Comparison of ENCODE assay signal across 18 cellular contexts in genomic region chr11:61861634-61862033, GRCh38. TPM values are rescaled to one million over a fixed set of nuclear protein-coding genes. Genes with fewer than 3 reads are reported as not detected.
DNase-seq lines count a peak whose midpoint lies in the region; ATAC-seq and TF ChIP-seq lines count a peak whose summit lies in the region.
"Had no signal": no experiment of that assay in that cellular context is flagged by ENCODE, and none has a peak within 500 bp of the region (broad histone marks: within the 10 kb centered on the region; RNA-seq: fewer than 3 reads in every experiment).

No MANE protein-coding gene starts in this region.

- no peaks in the 10 kb centered on the region for H3K27me3 ChIP-seq in A673 (replicated peaks; ENCODE audit: insufficient read depth, low read depth, low read length, poor library complexity)
- H3K27me3 ChIP-seq: MG63 had no signal

- H3K36me3 Mint-ChIP-seq in mesothelial cell of epicardium: peaks cover 35% of the 10 kb centered on the region
- peaks cover 33% of the 10 kb centered on the region for H3K36me3 Mint-ChIP-seq in effector memory CD8-positive, alpha-beta T cell (ENCODE audit: insufficient read depth)

- ATAC-seq in Right ventricle myocardium superior (ENCODE audit: poor library complexity): peak; percentile 80
- no peak for ATAC-seq in effector memory CD8-positive, alpha-beta T cell (replicated peaks)

- POLR2A ChIA-PET in A673 (lab: Charles Lee; ENCODE audit: low non-redundant PET) (no interaction called here), RWPE1 (lab: Yijun Ruan, JAX; ENCODE audit: low non-redundant PET) (no interaction called here)

- peak overlapping the region; percentile 41 for H3K27ac Mint-ChIP-seq in mesothelial cell of epicardium
- no peak overlapping the region for H3K27ac Mint-ChIP-seq in effector memory CD8-positive, alpha-beta T cell

- H3K36me3 ChIP-seq in A673 (ENCODE audit: insufficient read depth, low read length, poor library complexity, severe bottlenecking): peaks cover 98% of the 10 kb centered on the region
- H3K36me3 ChIP-seq: MG63 had no signal

- H3K9me3 Mint-ChIP-seq in mesothelial cell of epicardium: no peaks in the 10 kb centered on the region
- no peaks in the 10 kb centered on the region for H3K9me3 Mint-ChIP-seq in effector memory CD8-positive, alpha-beta T cell

- TF ChIP-seq CTCF in A673 (conservative IDR thresholded peaks at IDR 0.05; ENCODE audit: low read depth, low read length): no peak
- TF ChIP-seq CTCF in RWPE1 (conservative IDR thresholded peaks at IDR 0.05; ENCODE audit: low read depth): no peak
- TF ChIP-seq CTCF in mesothelial cell of epicardium (IDR thresholded peaks at IDR 0.05; ENCODE audit: unreplicated experiment): no peak

- no TSS peak for BruUV-seq in A673 (replicated peaks; lab: Mats Ljungman, UMichigan)

- H3K27me3 Mint-ChIP-seq in mesothelial cell of epicardium (ENCODE audit: low read depth): no peaks in the 10 kb centered on the region
- no peaks in the 10 kb centered on the region for H3K27me3 Mint-ChIP-seq in effector memory CD8-positive, alpha-beta T cell

- peak overlapping the region; percentile 64 for H3K27ac ChIP-seq in A673 (ENCODE audit: low read depth, low read length, poor library complexity, severe bottlenecking)
- H3K27ac ChIP-seq in RWPE1: peak overlapping the region; percentile 73

- no peaks in the 10 kb centered on the region for H3K9me3 ChIP-seq in A673 (ENCODE audit: low read depth, low read length, poor library complexity, severe bottlenecking)
- H3K9me3 ChIP-seq: MG63 had no signal

- no peaks in the 10 kb centered on the region for H3K4me1 ChIP-seq in A673 (ENCODE audit: insufficient read depth, low read length, poor library complexity, severe bottlenecking)

- CTCF ChIA-PET in A673 (lab: Charles Lee) (no interaction called here), RWPE1 (lab: Yijun Ruan, JAX) (no interaction called here)

- intact Hi-C loops in A673 (cut with micrococcal nuclease; ENCODE audit: unreplicated experiment): no loop called here
- intact Hi-C loops in Right ventricle myocardium superior (cut with DNase I): no loop called here

- H3K4me3 Mint-ChIP-seq in mesothelial cell of epicardium: no peak overlapping the region
- H3K4me3 Mint-ChIP-seq in effector memory CD8-positive, alpha-beta T cell: no peak overlapping the region

- no peak overlapping the region for H3K4me3 ChIP-seq in A673 (ENCODE audit: low read depth, low read length, poor library complexity, severe bottlenecking)
- H3K4me3 ChIP-seq: MG63 had no signal

- peaks cover 2% of the 10 kb centered on the region for H3K4me1 Mint-ChIP-seq in mesothelial cell of epicardium
- H3K4me1 Mint-ChIP-seq in effector memory CD8-positive, alpha-beta T cell (ENCODE audit: low read depth in 2 of 2): no peaks in the 10 kb centered on the region

- DNase-seq in A673 (ENCODE audit: low spot score): no peak
- no peak for DNase-seq in RWPE1 (ENCODE audit: low spot score)
- peak; percentile 61 for DNase-seq in Right ventricle myocardium superior
- DNase-seq in mesothelial cell of epicardium (ENCODE audit: low spot score in 2 of 2, unreplicated experiment in 2 of 2): no peak
- no peak for DNase-seq in effector memory CD8-positive, alpha-beta T cell
- DNase-seq in activated CD4-positive, alpha-beta T cell treated with anti-CD3 and anti-CD28 coated beads, Interleukin-2, amount 50 U/mL, for 4 hours: no peak
- DNase-seq in SHP77 (lab: John Stamatoyannopoulos, UW): no peak
- DNase-seq in NCI-H82 (lab: John Stamatoyannopoulos, UW): no peak
- DNase-seq: AML-193, DMS53, HCEC 1CT, KBM-7, MG63, NCI-H1092 treated with DMSO at 0.1 percent for 48 hours, NCI-H187 treated with DMSO at 0.1 percent for 48 hours, NCI-H446 treated with DMSO at 0.1 percent for 48 hours, NCI-H774, SHP77 treated with DMSO at 0.1 percent for 48 hours had no signal

RNA-seq across cellular contexts. Expression of gene FADS3, which starts 29.7 kb away (rescaled TPM):
- total RNA-seq in A673 (2021) (23.3 and 28.1 TPM in 2 replicates), Right ventricle myocardium superior (76.0 TPM), mesothelial cell of epicardium (6.1 to 8.9 TPM (median 8.0 TPM) in 3 replicates)

RNA-seq across cellular contexts. Expression of gene FADS2, which starts 33.5 kb away (rescaled TPM):
- total RNA-seq in A673 (2021) (1,097 and 1,272 TPM in 2 replicates), Right ventricle myocardium superior (20.5 TPM), mesothelial cell of epicardium (317 to 337 TPM (median 324 TPM) in 3 replicates)

RNA-seq across cellular contexts. Expression of gene FADS1, which starts 44.8 kb away (rescaled TPM):
- 442 and 490 TPM in 2 replicates for total RNA-seq in A673 (2021)
- total RNA-seq in Right ventricle myocardium superior: 21.3 TPM
- 108 to 115 TPM (median 108 TPM) in 3 replicates for total RNA-seq in mesothelial cell of epicardium

RNA-seq across cellular contexts. Expression of gene RAB3IL1, which starts 55.7 kb away (rescaled TPM):
- total RNA-seq in A673 (2021) (21.9 and 26.9 TPM in 2 replicates), Right ventricle myocardium superior (10.8 TPM), mesothelial cell of epicardium (10.6 to 12.0 TPM (median 11.9 TPM) in 3 replicates)

Comparison
In these comparisons a context has a peak if more than half of its experiments do, and no peak if none do; other contexts are left out.
1. RNA of gene FADS2, which starts 33.5 kb away (total RNA-seq): 1,097 to 1,272 TPM in A673 and 317 to 337 TPM in mesothelial cell of epicardium; 20.5 TPM in Right ventricle myocardium superior (single experiment); every median in the first group is over 10 times any median in the second.